ENCODE assay signal across 8 cellular contexts in genomic region chr6:32941412-32941784, GRCh38. TPM values are rescaled to one million over a fixed set of nuclear protein-coding genes. Genes with fewer than 3 reads are reported as not detected.
A peak's percentile ranks its signal among the peaks of the same experiment; 100 is the strongest.
DNase-seq lines count a peak whose midpoint lies in the region; ATAC-seq and TF ChIP-seq lines count a peak whose summit lies in the region.

No MANE protein-coding gene starts in this region.

- H3K9me2 ChIP-seq in HCT116 (ENCODE audit: insufficient read depth) = no peaks in the 10 kb centered on the region
- no peaks in the 10 kb centered on the region for H3K9me2 ChIP-seq in OCI-LY1 (ENCODE audit: low read depth, low read length)

- H2AFZ ChIP-seq in HCT116 (ENCODE audit: low read depth, low read length, poor library complexity, severe bottlenecking) = peak overlapping the region; percentile 80
- no peak overlapping the region for H2AFZ ChIP-seq in OCI-LY1 (ENCODE audit: low read length)

- BruUV-seq in HCT116 (replicated peaks; lab: Mats Ljungman, UMichigan) = no TSS peak

- H3K27ac ChIP-seq in HCT116 (ENCODE audit: low read depth, low read length) (no peak overlapping the region), OCI-LY1 (ENCODE audit: low read depth, low read length, poor library complexity, severe bottlenecking) (peak overlapping the region; percentile 99), adrenal gland (peak overlapping the region; percentile 64 to 85 (median 73)), rectal smooth muscle tissue (ENCODE audit: low read depth, low read length) (peak overlapping the region; percentile 16)

- H3K9ac ChIP-seq in HCT116 (ENCODE audit: low read length) (no peak overlapping the region), OCI-LY1 (ENCODE audit: low read length) (peak overlapping the region; percentile 61), rectal smooth muscle tissue (ENCODE audit: low read length) (no peak overlapping the region)

- DNase-seq in HCT116 (ENCODE audit: low read depth, low spot score) (no peak), adrenal gland (no peak), HT-29 (ENCODE audit: low spot score) (no peak), RKO (ENCODE audit: low spot score) (no peak), NCI-H446 (lab: John Stamatoyannopoulos, UW) (no peak)

- no peak for TF ChIP-seq RAD21 in HCT116 (IDR thresholded peaks at IDR 0.05; ENCODE audit: low read depth)

- H3K27me3 ChIP-seq in HCT116 (ENCODE audit: insufficient read depth, low read length) = no peaks in the 10 kb centered on the region
- no peaks in the 10 kb centered on the region for H3K27me3 ChIP-seq in OCI-LY1 (ENCODE audit: insufficient read depth, low read length)
- H3K27me3 ChIP-seq in adrenal gland = no peaks in the 10 kb centered on the region
- H3K27me3 ChIP-seq in rectal smooth muscle tissue (ENCODE audit: control insufficient read depth, insufficient read depth, low read length) = no peaks in the 10 kb centered on the region

- intact Hi-C loops in HCT116 (cut with micrococcal nuclease) = no loop called here
- intact Hi-C loops in adrenal gland (cut with DNase I) = no loop called here

- TF ChIP-seq CTCF in HCT116 (IDR thresholded peaks at IDR 0.05 in 2 of 3, conservative IDR thresholded peaks at IDR 0.05 in 1 of 3; ENCODE audit: borderline replicate concordance in 1 of 3, insufficient read depth in 1 of 3, low read depth in 2 of 3, low read length in 2 of 3) (no peak), OCI-LY1 (IDR thresholded peaks at IDR 0.05; ENCODE audit: low read length) (no peak), adrenal gland (IDR thresholded peaks at IDR 0.05) (no peak)

- POLR2A ChIA-PET in HCT116 (lab: Charles Lee) = interaction anchor here (1.1 to 5.1 kb wide), 4 partner anchors 12 to 37 kb away, joined by 3 to 52 read pairs (median 4); partner anchors contain the start of genes BRD2 and HLA-DMA

- H3K36me3 ChIP-seq in HCT116 (ENCODE audit: control insufficient read depth in 1 of 2, insufficient read depth in 2 of 2, low read length in 2 of 2) = no peaks in the 10 kb centered on the region
- H3K36me3 ChIP-seq in OCI-LY1 (ENCODE audit: insufficient read depth, low read length) = no peaks in the 10 kb centered on the region
- no peaks in the 10 kb centered on the region for H3K36me3 ChIP-seq in adrenal gland (replicated peaks in 1 of 2)
- H3K36me3 ChIP-seq in rectal smooth muscle tissue (ENCODE audit: control insufficient read depth, insufficient read depth, low read length) = no peaks in the 10 kb centered on the region

- H3K79me2 ChIP-seq in HCT116 (ENCODE audit: insufficient read depth, low read length) = no peaks in the 10 kb centered on the region
- no peaks in the 10 kb centered on the region for H3K79me2 ChIP-seq in OCI-LY1 (ENCODE audit: insufficient read depth, low read length)

- ATAC-seq in GM18505 (IDR thresholded peaks at IDR 0.05; ENCODE audit: unreplicated experiment) (peak; percentile 46), HCT116 (no peak)

- CTCF ChIA-PET in HCT116 (lab: Charles Lee) = interaction anchor here (1.2 to 4.5 kb wide), 5 partner anchors 8 to 74 kb away, joined by 6 to 33 read pairs (median 7); partner anchors contain the start of gene HLA-DMA

- H3K4me1 ChIP-seq in HCT116 (ENCODE audit: control insufficient read depth in 1 of 2, insufficient read depth in 2 of 2, low read length in 2 of 2) = peaks cover 4 to 12% of the 10 kb centered on the region in 2 experiments; a peak in 2 of 4 replicates
- peaks cover 96% of the 10 kb centered on the region for H3K4me1 ChIP-seq in OCI-LY1 (ENCODE audit: insufficient read depth, low read length, severe bottlenecking)
- H3K4me1 ChIP-seq in adrenal gland (replicated peaks in 1 of 2) = peaks cover 6 to 11% of the 10 kb centered on the region in 2 donors
- H3K4me1 ChIP-seq in rectal smooth muscle tissue (ENCODE audit: control insufficient read depth, insufficient read depth, low read length) = no peaks in the 10 kb centered on the region

- H3K4me3 ChIP-seq in HCT116 (replicated peaks in 1 of 2; ENCODE audit: low read depth in 1 of 2, low read length in 2 of 2) = no peak overlapping the region
- peak overlapping the region; percentile 52 for H3K4me3 ChIP-seq in OCI-LY1 (ENCODE audit: low read depth, low read length, poor library complexity, severe bottlenecking)
- H3K4me3 ChIP-seq in adrenal gland = no peak overlapping the region
- no peak overlapping the region for H3K4me3 ChIP-seq in rectal smooth muscle tissue (ENCODE audit: low read length)

- RAD21 ChIA-PET in HCT116 (lab: Charles Lee; ENCODE audit: low non-redundant PET in 1 of 2, low total read pairs in 2 of 2, uncharacterized antibody in 2 of 2, unreplicated experiment in 2 of 2) = no interaction called here

- H3K4me2 ChIP-seq in HCT116 (ENCODE audit: low read length) (peak overlapping the region; percentile 60), OCI-LY1 (ENCODE audit: low read length) (peak overlapping the region; percentile 63)

- 60 to 83% (median 66%) methylated on average over 6 of the region's 6 CpGs for WGBS in adrenal gland, 4 donors

- H4K20me1 ChIP-seq in HCT116 (ENCODE audit: insufficient read depth) (no peaks in the 10 kb centered on the region), OCI-LY1 (ENCODE audit: insufficient read depth, low read length) (no peaks in the 10 kb centered on the region)

- H3F3A ChIP-seq in OCI-LY1 (ENCODE audit: insufficient read depth, low read length) = peaks cover 16% of the 10 kb centered on the region; the same call in 1 of the 2 replicates

- no peak for TF ChIP-seq POLR2A in GM18505 (IDR thresholded peaks at IDR 0.05; ENCODE audit: borderline replicate concordance, extremely low read depth, insufficient read depth, insufficient read length)
- TF ChIP-seq POLR2A in HCT116 (IDR thresholded peaks at IDR 0.05; ENCODE audit: borderline replicate concordance, extremely low read depth, insufficient read depth, insufficient read length) = no peak
- no peak for TF ChIP-seq POLR2A in adrenal gland (IDR thresholded peaks at IDR 0.05)

- H3K9me3 ChIP-seq in HCT116 (ENCODE audit: control insufficient read depth in 1 of 2, insufficient read depth in 1 of 2, low read depth in 1 of 2, low read length in 2 of 2) (no peaks in the 10 kb centered on the region), OCI-LY1 (ENCODE audit: low read length) (no peaks in the 10 kb centered on the region; the same call in 1 of the 2 replicates), adrenal gland (replicated peaks in 1 of 3) (no peaks in the 10 kb centered on the region)

TF ChIP-seq in HCT116, 20 proteins besides CTCF, POLR2A, EP300 and RAD21 (continues in another document):
- TF ChIP-seq ATF3 (IDR thresholded peaks at IDR 0.05) = no peak
- no peak for TF ChIP-seq ZFX (IDR thresholded peaks at IDR 0.05)
- no peak for TF ChIP-seq JUND (IDR thresholded peaks at IDR 0.05)
- TF ChIP-seq SIN3A (IDR thresholded peaks at IDR 0.05; ENCODE audit: low read depth) = no peak
- TF ChIP-seq MAX (IDR thresholded peaks at IDR 0.05) = no peak
- TF ChIP-seq ZNF274 (IDR thresholded peaks at IDR 0.05; ENCODE audit: low read depth, low read length) = no peak
- no peak for TF ChIP-seq EZH2phosphoT487 (IDR thresholded peaks at IDR 0.05; ENCODE audit: borderline replicate concordance)
- TF ChIP-seq SRF (IDR thresholded peaks at IDR 0.05; ENCODE audit: low read depth) = no peak
- no peak for TF ChIP-seq CBX3 (IDR thresholded peaks at IDR 0.05; ENCODE audit: low read depth)
- TF ChIP-seq YY1 (IDR thresholded peaks at IDR 0.05; ENCODE audit: extremely low read depth, insufficient replicate concordance, low read depth, low read length) = no peak
- TF ChIP-seq EZH2 (IDR thresholded peaks at IDR 0.05) = no peak
- TF ChIP-seq CEBPB (IDR thresholded peaks at IDR 0.05; ENCODE audit: low read depth) = no peak

RNA-seq across cellular contexts. Expression of gene HLA-DMB, which starts 0.6 kb away (rescaled TPM):
- total RNA-seq in HCT116 (2021; ENCODE audit: unreplicated experiment) = 3.3 TPM
- 1.7 and 2.3 TPM in 2 replicates for polyA plus RNA-seq in HCT116 (2012)
- total RNA-seq in adrenal gland = 100 to 1,000 TPM in 1 of 8 donors, 10 to 100 TPM in 7; 37.3 to 118 (median 85.7) TPM
- 10 to 100 TPM in 2 of 3 donors, 1 to 10 TPM in 1; 9.1 to 41.2 (median 23.9) TPM for polyA plus RNA-seq in adrenal gland
- total RNA-seq in HT-29 (2014; rRNA removed; shearing (Covaris generic)) = 2.1 and 3.3 TPM in 2 replicates

RNA-seq across cellular contexts. Expression of gene HLA-DMA, which starts 11.5 kb away (rescaled TPM):
- 12.1 TPM for total RNA-seq in HCT116 (2021; ENCODE audit: unreplicated experiment)
- 16.3 and 17.4 TPM in 2 replicates for polyA plus RNA-seq in HCT116 (2012)
- total RNA-seq in adrenal gland = 100 to 1,000 TPM in 5 of 8 donors, 10 to 100 TPM in 3; 40.3 to 269 (median 140) TPM
- polyA plus RNA-seq in adrenal gland = 100 to 1,000 TPM in 2 of 3 donors, 10 to 100 TPM in 1; 87.5 to 138 (median 108) TPM
- total RNA-seq in HT-29 (2014; rRNA removed; shearing (Covaris generic)) = 8.5 and 9.0 TPM in 2 replicates

RNA-seq across cellular contexts. Expression of gene BRD2, which starts 27.0 kb away (rescaled TPM):
- 260 TPM for total RNA-seq in HCT116 (2021; ENCODE audit: unreplicated experiment)
- polyA plus RNA-seq in HCT116 (2012) = 175 and 194 TPM in 2 replicates
- total RNA-seq in adrenal gland = 100 to 1,000 TPM; 134 to 196 (median 165) TPM
- polyA plus RNA-seq in adrenal gland = 100 to 1,000 TPM; 127 to 288 (median 152) TPM
- 144 and 147 TPM in 2 replicates for total RNA-seq in HT-29 (2014; rRNA removed; shearing (Covaris generic))
